In the genomic region with DNA sequence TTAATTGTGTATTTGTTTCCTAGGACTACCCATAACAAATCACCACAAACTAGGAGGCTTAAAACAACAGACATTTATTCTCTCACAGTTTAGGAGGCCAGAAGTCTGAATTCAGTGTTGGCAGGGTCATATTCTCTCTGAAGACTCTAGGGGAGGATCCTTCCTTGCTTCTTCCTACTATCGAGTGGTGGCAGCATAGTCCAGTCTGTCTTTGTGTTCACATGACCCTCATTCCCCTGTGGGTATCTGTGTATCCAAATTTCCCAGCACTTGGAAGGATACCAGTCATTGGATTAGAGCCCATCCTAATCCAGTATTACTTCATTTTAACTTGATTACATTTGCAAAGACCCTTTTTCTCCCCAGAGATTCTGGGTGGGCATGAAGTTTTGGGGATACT, we compare ENCODE assay signal across 20 cellular contexts.
DNase-seq lines count a peak whose midpoint lies in the region; ATAC-seq, FAIRE-seq and TF ChIP-seq lines count a peak whose summit lies in the region.
"Had no signal": no experiment of that assay in that cellular context is flagged by ENCODE, and none has a peak within 500 bp of the region (broad histone marks: within the 10 kb centered on the region; RNA-seq: fewer than 3 reads in every experiment).

No MANE protein-coding gene starts in this region.

- intact Hi-C loops in left ventricle myocardium inferior (cut with micrococcal nuclease) = no loop called here

- H3K4me3 Mint-ChIP-seq in HFFc6 = no peak overlapping the region
- H3K4me3 Mint-ChIP-seq: activated CD8-positive, alpha-beta T cell treated with anti-CD3 and anti-CD28 coated beads, Interleukin-2, amount 10 ng/mL, durations not matched to agents 7 days and 5 days; activated naive CD4-positive, alpha-beta T cell treated with anti-CD3 and anti-CD28 coated beads, Interleukin-2, amount 50 U/mL, for 24 hours; activated T-cell treated with anti-CD3 and anti-CD28 coated beads, Interleukin-2, amount 50 U/mL, for 72 hours; naive thymus-derived CD8-positive, alpha-beta T cell; T-cell had no signal

- H3K4me1 ChIP-seq in left ventricle myocardium inferior (peaks cover 5% of the 10 kb centered on the region), thoracic aorta (ENCODE audit: control insufficient read depth in 1 of 2, low read depth in 2 of 2) (peaks cover 0 to 9% of the 10 kb centered on the region in 2 donors)
- H3K4me1 ChIP-seq: BLaER1 treated with 17β-estradiol and CSF1 and Interleukin-3, amounts not matched to agents 10 nM and 100 nM; vagina had no signal

- H3K36me3 ChIP-seq in left ventricle myocardium inferior (peaks cover 56% of the 10 kb centered on the region), thoracic aorta (peaks cover 6% of the 10 kb centered on the region)

- H3K4me3 ChIP-seq in choroid plexus epithelial cell (ENCODE audit: low read depth, low read length) (no peak overlapping the region), left ventricle myocardium inferior (no peak overlapping the region), thoracic aorta (no peak overlapping the region)
- H3K4me3 ChIP-seq: BLaER1 treated with 17β-estradiol and CSF1 and Interleukin-3, amounts not matched to agents 10 nM and 100 nM; lung; skin epidermis; vagina had no signal

- no peaks in the 10 kb centered on the region; the same call in 1 of the 2 replicates for H3K27me3 Mint-ChIP-seq in HFFc6 (ENCODE audit: insufficient read depth)
- H3K27me3 Mint-ChIP-seq: activated naive CD4-positive, alpha-beta T cell treated with anti-CD3 and anti-CD28 coated beads, Interleukin-2, amount 50 U/mL, for 24 hours; naive thymus-derived CD8-positive, alpha-beta T cell; T-cell had no signal

- FAIRE-seq in H54 (lab: Jason Lieb, UNC) = no peak

- TF ChIP-seq CTCF in HFFc6 (IDR thresholded peaks at IDR 0.05) (no peak), choroid plexus epithelial cell (conservative IDR thresholded peaks at IDR 0.05; ENCODE audit: low read depth, low read length) (peak; percentile 28), left ventricle myocardium inferior (IDR thresholded peaks at IDR 0.05; ENCODE audit: borderline replicate concordance) (peak; percentile 18), thoracic aorta (IDR thresholded peaks at IDR 0.05) (peak; percentile 12)

- H3K9me3 ChIP-seq in left ventricle myocardium inferior (replicated peaks) (no peaks in the 10 kb centered on the region), thoracic aorta (no peaks in the 10 kb centered on the region)
- H3K9me3 ChIP-seq: BLaER1 treated with 17β-estradiol and CSF1 and Interleukin-3, amounts not matched to agents 10 nM and 100 nM; vagina had no signal

- H3K9me3 Mint-ChIP-seq in HFFc6 = no peaks in the 10 kb centered on the region
- H3K9me3 Mint-ChIP-seq: activated naive CD4-positive, alpha-beta T cell treated with anti-CD3 and anti-CD28 coated beads, Interleukin-2, amount 50 U/mL, for 24 hours; activated T-cell treated with anti-CD3 and anti-CD28 coated beads, Interleukin-2, amount 50 U/mL, for 72 hours; naive thymus-derived CD8-positive, alpha-beta T cell; T-cell had no signal

- H3K27me3 ChIP-seq in left ventricle myocardium inferior (ENCODE audit: low read depth) = no peaks in the 10 kb centered on the region
- H3K27me3 ChIP-seq in thoracic aorta (replicated peaks; ENCODE audit: insufficient read depth) = no peaks in the 10 kb centered on the region
- H3K27me3 ChIP-seq: BLaER1 treated with 17β-estradiol and CSF1 and Interleukin-3, amounts not matched to agents 10 nM and 100 nM; vagina had no signal

- ATAC-seq in thoracic aorta (ENCODE audit: insufficient number of reproducible peaks, low FRiP score, low read depth) = no peak
- no peak for ATAC-seq in HG02973 (IDR thresholded peaks at IDR 0.05; ENCODE audit: unreplicated experiment)
- ATAC-seq: activated CD8-positive, alpha-beta T cell treated with anti-CD3 and anti-CD28 coated beads, Interleukin-2, amount 10 ng/mL, durations not matched to agents 7 days and 5 days; activated T-cell treated with anti-CD3 and anti-CD28 coated beads, Interleukin-2, amount 50 U/mL, for 72 hours; naive thymus-derived CD8-positive, alpha-beta T cell; T-cell had no signal

- H3K27ac ChIP-seq in left ventricle myocardium inferior (replicated peaks) (peak overlapping the region; percentile 36), thoracic aorta (no peak overlapping the region)
- H3K27ac ChIP-seq: BLaER1 treated with 17β-estradiol and CSF1 and Interleukin-3, amounts not matched to agents 10 nM and 100 nM; skin epidermis; vagina had no signal

- DNase-seq in HFFc6 (no peak), choroid plexus epithelial cell (ENCODE audit: low read depth) (peak; percentile 53), left ventricle myocardium inferior (no peak), thoracic aorta (ENCODE audit: low spot score) (no peak), NCI-H2107 treated with DMSO at 0.1 percent for 48 hours (lab: John Stamatoyannopoulos, UW; ENCODE audit: unreplicated experiment) (no peak), H54 (ENCODE audit: insufficient read length, low spot score) (no peak)
- DNase-seq: activated CD8-positive, alpha-beta T cell treated with anti-CD3 and anti-CD28 coated beads, Interleukin-2, amount 10 ng/mL, durations not matched to agents 7 days and 5 days; activated T-cell treated with anti-CD3 and anti-CD28 coated beads, Interleukin-2, amount 50 U/mL, for 72 hours; DMS153; naive thymus-derived CD8-positive, alpha-beta T cell; NCI-H1436; posterior cingulate gyrus; stimulated activated CD4-positive, alpha-beta T cell treated with anti-CD3 and anti-CD28 coated beads, Interleukin-2, amount 100 ng/mL, for 48 hours; T-cell had no signal

- peak overlapping the region; percentile 11 for H3K27ac Mint-ChIP-seq in HFFc6
- H3K27ac Mint-ChIP-seq: activated CD8-positive, alpha-beta T cell treated with anti-CD3 and anti-CD28 coated beads, Interleukin-2, amount 10 ng/mL, durations not matched to agents 7 days and 5 days; activated naive CD4-positive, alpha-beta T cell treated with anti-CD3 and anti-CD28 coated beads, Interleukin-2, amount 50 U/mL, for 24 hours; activated T-cell treated with anti-CD3 and anti-CD28 coated beads, Interleukin-2, amount 50 U/mL, for 72 hours had no signal

- no peaks in the 10 kb centered on the region for H3K4me1 Mint-ChIP-seq in HFFc6 (ENCODE audit: low read depth)
- H3K4me1 Mint-ChIP-seq: activated naive CD4-positive, alpha-beta T cell treated with anti-CD3 and anti-CD28 coated beads, Interleukin-2, amount 50 U/mL, for 24 hours; naive thymus-derived CD8-positive, alpha-beta T cell; T-cell had no signal

- peaks cover 26% of the 10 kb centered on the region for H3K36me3 Mint-ChIP-seq in HFFc6 (ENCODE audit: low read depth)

- TF ChIP-seq POLR2A in H54 (IDR thresholded peaks at IDR 0.05; ENCODE audit: low read depth, low read length) = no peak
